Comparison of ENCODE assay signal across 11 cellular contexts in genomic region chr2:218745160-218745558, GRCh38. TPM values are rescaled to one million over a fixed set of nuclear protein-coding genes. Genes with fewer than 3 reads are reported as not detected.
DNase-seq lines count a peak whose midpoint lies in the region; ATAC-seq lines count a peak whose summit lies in the region.
"Had no signal": no experiment of that assay in that cellular context is flagged by ENCODE, and none has a peak within 500 bp of the region (broad histone marks: within the 10 kb centered on the region; RNA-seq: fewer than 3 reads in every experiment).

No MANE protein-coding gene starts in this region.

- no peak for ATAC-seq in GM18858 (IDR thresholded peaks at IDR 0.05; ENCODE audit: unreplicated experiment)

- intact Hi-C loops in activated naive CD4-positive, alpha-beta T cell treated with anti-CD3 and anti-CD28 coated beads for 36 hours (cut with micrococcal nuclease), result no loop called here

- peaks cover 32% of the 10 kb centered on the region for H3K36me3 Mint-ChIP-seq in activated naive CD4-positive, alpha-beta T cell treated with anti-CD3 and anti-CD28 coated beads, Interleukin-2, amount 50 U/mL, for 24 hours
- peaks cover 41% of the 10 kb centered on the region for H3K36me3 Mint-ChIP-seq in activated naive CD4-positive, alpha-beta T cell treated with anti-CD3 and anti-CD28 coated beads for 36 hours (ENCODE audit: low read depth)
- H3K36me3 Mint-ChIP-seq in activated naive CD8-positive, alpha-beta T cell treated with anti-CD3 and anti-CD28 coated beads for 36 hours, result peaks cover 32% of the 10 kb centered on the region
- peaks cover 48% of the 10 kb centered on the region for H3K36me3 Mint-ChIP-seq in activated CD4-positive, alpha-beta memory T cell treated with anti-CD3 and anti-CD28 coated beads, Interleukin-2, amount 10 ng/mL, durations not matched to agents 7 days and 5 days (ENCODE audit: low read depth)

- H3K4me3 Mint-ChIP-seq in activated naive CD4-positive, alpha-beta T cell treated with anti-CD3 and anti-CD28 coated beads, Interleukin-2, amount 50 U/mL, for 24 hours, result no peak overlapping the region
- H3K4me3 Mint-ChIP-seq in activated naive CD4-positive, alpha-beta T cell treated with anti-CD3 and anti-CD28 coated beads for 36 hours, result no peak overlapping the region
- H3K4me3 Mint-ChIP-seq in activated naive CD8-positive, alpha-beta T cell treated with anti-CD3 and anti-CD28 coated beads for 36 hours, result no peak overlapping the region
- H3K4me3 Mint-ChIP-seq in activated CD4-positive, alpha-beta memory T cell treated with anti-CD3 and anti-CD28 coated beads, Interleukin-2, amount 10 ng/mL, durations not matched to agents 7 days and 5 days, result no peak overlapping the region

- H3K27me3 Mint-ChIP-seq in activated naive CD4-positive, alpha-beta T cell treated with anti-CD3 and anti-CD28 coated beads, Interleukin-2, amount 50 U/mL, for 24 hours, result no peaks in the 10 kb centered on the region
- H3K27me3 Mint-ChIP-seq in activated naive CD4-positive, alpha-beta T cell treated with anti-CD3 and anti-CD28 coated beads for 36 hours (ENCODE audit: low read depth), result no peaks in the 10 kb centered on the region
- no peaks in the 10 kb centered on the region for H3K27me3 Mint-ChIP-seq in activated naive CD8-positive, alpha-beta T cell treated with anti-CD3 and anti-CD28 coated beads for 36 hours
- no peaks in the 10 kb centered on the region for H3K27me3 Mint-ChIP-seq in activated CD4-positive, alpha-beta memory T cell treated with anti-CD3 and anti-CD28 coated beads, Interleukin-2, amount 10 ng/mL, durations not matched to agents 7 days and 5 days

- peaks cover 11% of the 10 kb centered on the region for H3K4me1 Mint-ChIP-seq in activated naive CD4-positive, alpha-beta T cell treated with anti-CD3 and anti-CD28 coated beads, Interleukin-2, amount 50 U/mL, for 24 hours
- peaks cover 20% of the 10 kb centered on the region for H3K4me1 Mint-ChIP-seq in activated naive CD4-positive, alpha-beta T cell treated with anti-CD3 and anti-CD28 coated beads for 36 hours (ENCODE audit: low read depth)
- H3K4me1 Mint-ChIP-seq in activated naive CD8-positive, alpha-beta T cell treated with anti-CD3 and anti-CD28 coated beads for 36 hours, result peaks cover 15% of the 10 kb centered on the region
- peaks cover 16% of the 10 kb centered on the region for H3K4me1 Mint-ChIP-seq in activated CD4-positive, alpha-beta memory T cell treated with anti-CD3 and anti-CD28 coated beads, Interleukin-2, amount 10 ng/mL, durations not matched to agents 7 days and 5 days

- no peaks in the 10 kb centered on the region for H3K9me3 Mint-ChIP-seq in activated naive CD4-positive, alpha-beta T cell treated with anti-CD3 and anti-CD28 coated beads, Interleukin-2, amount 50 U/mL, for 24 hours
- no peaks in the 10 kb centered on the region for H3K9me3 Mint-ChIP-seq in activated naive CD4-positive, alpha-beta T cell treated with anti-CD3 and anti-CD28 coated beads for 36 hours
- H3K9me3 Mint-ChIP-seq in activated naive CD8-positive, alpha-beta T cell treated with anti-CD3 and anti-CD28 coated beads for 36 hours, result no peaks in the 10 kb centered on the region
- H3K9me3 Mint-ChIP-seq in activated CD4-positive, alpha-beta memory T cell treated with anti-CD3 and anti-CD28 coated beads, Interleukin-2, amount 10 ng/mL, durations not matched to agents 7 days and 5 days, result no peaks in the 10 kb centered on the region

- H3K27ac Mint-ChIP-seq in activated naive CD4-positive, alpha-beta T cell treated with anti-CD3 and anti-CD28 coated beads, Interleukin-2, amount 50 U/mL, for 24 hours, result peak overlapping the region; percentile 59
- H3K27ac Mint-ChIP-seq in activated naive CD4-positive, alpha-beta T cell treated with anti-CD3 and anti-CD28 coated beads for 36 hours, result no peak overlapping the region
- peak overlapping the region; percentile 54 for H3K27ac Mint-ChIP-seq in activated naive CD8-positive, alpha-beta T cell treated with anti-CD3 and anti-CD28 coated beads for 36 hours
- no peak overlapping the region for H3K27ac Mint-ChIP-seq in activated CD4-positive, alpha-beta memory T cell treated with anti-CD3 and anti-CD28 coated beads, Interleukin-2, amount 10 ng/mL, durations not matched to agents 7 days and 5 days

- CTCF ChIA-PET in activated naive CD4-positive, alpha-beta T cell treated with anti-CD3 and anti-CD28 coated beads for 36 hours (lab: Charles Lee), result no interaction called here
- CTCF ChIA-PET in activated CD4-positive, alpha-beta memory T cell treated with anti-CD3 and anti-CD28 coated beads, Interleukin-2, amount 10 ng/mL, durations not matched to agents 7 days and 5 days (lab: Charles Lee), result interaction anchor here (1.2 kb wide), 1 partner anchor 18 kb away, joined by 3 read pairs; no protein-coding TSS in a partner anchor

- H3K27ac ChIP-seq in temporal lobe (ENCODE audit: low read depth, low read length), result peak overlapping the region; percentile 100
- H3K27ac ChIP-seq: ascending aorta had no signal

- POLR2A ChIA-PET in activated CD4-positive, alpha-beta memory T cell treated with anti-CD3 and anti-CD28 coated beads, Interleukin-2, amount 10 ng/mL, durations not matched to agents 7 days and 5 days (lab: Charles Lee), result no interaction called here

- DNase-seq in activated naive CD4-positive, alpha-beta T cell treated with anti-CD3 and anti-CD28 coated beads for 36 hours, result no peak
- DNase-seq in activated naive CD8-positive, alpha-beta T cell treated with anti-CD3 and anti-CD28 coated beads for 36 hours, result no peak
- DNase-seq in inferior parietal cortex (ENCODE audit: extremely low spot score) (peak; percentile 31), mesenteric fat pad (ENCODE audit: low spot score) (no peak)
- DNase-seq in activated CD4-positive, alpha-beta memory T cell treated with anti-CD3 and anti-CD28 coated beads, Interleukin-2, amount 10 ng/mL, durations not matched to agents 7 days and 5 days, result no peak
- DNase-seq: activated CD4-positive, alpha-beta T cell treated with anti-CD3 and anti-CD28 coated beads for 1 hour; NCI-H82 had no signal

RNA-seq across cellular contexts. Expression of gene TTLL4, which starts 34.5 kb away (rescaled TPM):
- total RNA-seq in activated naive CD4-positive, alpha-beta T cell treated with anti-CD3 and anti-CD28 coated beads for 36 hours, result 10 to 100 TPM; 23.7 to 24.7 TPM
- total RNA-seq in activated naive CD8-positive, alpha-beta T cell treated with anti-CD3 and anti-CD28 coated beads for 36 hours, result 10 to 100 TPM; 34.2 to 36.7 TPM
- total RNA-seq in temporal lobe, result 9.6 TPM
- 23.6 TPM for total RNA-seq in mesenteric fat pad
- total RNA-seq in activated CD4-positive, alpha-beta memory T cell treated with anti-CD3 and anti-CD28 coated beads, Interleukin-2, amount 10 ng/mL, durations not matched to agents 7 days and 5 days, result 10 to 100 TPM; 27.6 to 29.2 TPM

RNA-seq across cellular contexts. Expression of gene CYP27A1, which starts 36.8 kb away (rescaled TPM):
- not detected for total RNA-seq in activated naive CD4-positive, alpha-beta T cell treated with anti-CD3 and anti-CD28 coated beads for 36 hours
- not detected for total RNA-seq in activated naive CD8-positive, alpha-beta T cell treated with anti-CD3 and anti-CD28 coated beads for 36 hours
- 4.4 TPM for total RNA-seq in temporal lobe
- 20.5 TPM for total RNA-seq in mesenteric fat pad
- not detected for total RNA-seq in activated CD4-positive, alpha-beta memory T cell treated with anti-CD3 and anti-CD28 coated beads, Interleukin-2, amount 10 ng/mL, durations not matched to agents 7 days and 5 days

Comparison
In these comparisons a context has a peak if more than half of its experiments do, and no peak if none do; other contexts are left out.
1. H3K27ac Mint-ChIP-seq: peak in activated naive CD4-positive, alpha-beta T cell treated with anti-CD3 and anti-CD28 coated beads, Interleukin-2, amount 50 U/mL, for 24 hours (single experiment) and activated naive CD8-positive, alpha-beta T cell treated with anti-CD3 and anti-CD28 coated beads for 36 hours (single experiment); none in activated naive CD4-positive, alpha-beta T cell treated with anti-CD3 and anti-CD28 coated beads for 36 hours (single experiment) and activated CD4-positive, alpha-beta memory T cell treated with anti-CD3 and anti-CD28 coated beads, Interleukin-2, amount 10 ng/mL, durations not matched to agents 7 days and 5 days (single experiment).